ENCODE assay signal across 11 cellular contexts in genomic region chr11:63534895-63535461, GRCh38. TPM values are rescaled to one million over a fixed set of nuclear protein-coding genes. Genes with fewer than 3 reads are reported as not detected.
DNase-seq lines count a peak whose midpoint lies in the region; ATAC-seq and TF ChIP-seq lines count a peak whose summit lies in the region.
"Had no signal": no experiment of that assay in that cellular context is flagged by ENCODE, and none has a peak within 500 bp of the region (broad histone marks: within the 10 kb centered on the region; RNA-seq: fewer than 3 reads in every experiment).

No MANE protein-coding gene starts in this region.

- H3K9me3 ChIP-seq in tibial artery, result no peaks in the 10 kb centered on the region

- H3K27me3 ChIP-seq in tibial artery, result no peaks in the 10 kb centered on the region

- peak overlapping the region; percentile 81 for H3K27ac Mint-ChIP-seq in stimulated activated naive CD8-positive, alpha-beta T cell treated with anti-CD3 and anti-CD28 coated beads, Interleukin-15, Interleukin-2, amounts not matched to agents 100 ng/mL and 50 ng/mL, for 24 hours
- H3K27ac Mint-ChIP-seq in activated naive CD8-positive, alpha-beta T cell treated with anti-CD3 and anti-CD28 coated beads, Interleukin-2, amount 10 ng/mL, durations not matched to agents 7 days and 5 days, result peak overlapping the region; percentile 90

- no peaks in the 10 kb centered on the region for H3K36me3 ChIP-seq in tibial artery

- peaks cover 0 to 51% (median 34%) of the 10 kb centered on the region in 4 donors for H3K4me1 ChIP-seq in tibial artery

- H3K36me3 Mint-ChIP-seq in stimulated activated naive CD8-positive, alpha-beta T cell treated with anti-CD3 and anti-CD28 coated beads, Interleukin-15, Interleukin-2, amounts not matched to agents 100 ng/mL and 50 ng/mL, for 24 hours (ENCODE audit: low read depth), result no peaks in the 10 kb centered on the region
- peaks cover 10% of the 10 kb centered on the region for H3K36me3 Mint-ChIP-seq in activated naive CD8-positive, alpha-beta T cell treated with anti-CD3 and anti-CD28 coated beads, Interleukin-2, amount 10 ng/mL, durations not matched to agents 7 days and 5 days

- TF ChIP-seq CTCF in tibial artery (IDR thresholded peaks at IDR 0.05), result no peak

- H3K4me1 Mint-ChIP-seq in stimulated activated naive CD8-positive, alpha-beta T cell treated with anti-CD3 and anti-CD28 coated beads, Interleukin-15, Interleukin-2, amounts not matched to agents 100 ng/mL and 50 ng/mL, for 24 hours (ENCODE audit: low read depth), result peaks cover 87% of the 10 kb centered on the region
- H3K4me1 Mint-ChIP-seq in activated naive CD8-positive, alpha-beta T cell treated with anti-CD3 and anti-CD28 coated beads, Interleukin-2, amount 10 ng/mL, durations not matched to agents 7 days and 5 days, result peaks cover 61% of the 10 kb centered on the region

- no peaks in the 10 kb centered on the region for H3K9me3 Mint-ChIP-seq in stimulated activated naive CD8-positive, alpha-beta T cell treated with anti-CD3 and anti-CD28 coated beads, Interleukin-15, Interleukin-2, amounts not matched to agents 100 ng/mL and 50 ng/mL, for 24 hours
- no peaks in the 10 kb centered on the region for H3K9me3 Mint-ChIP-seq in activated naive CD8-positive, alpha-beta T cell treated with anti-CD3 and anti-CD28 coated beads, Interleukin-2, amount 10 ng/mL, durations not matched to agents 7 days and 5 days

- H3K27ac ChIP-seq in tibial artery, result no peak overlapping the region
- H3K27ac ChIP-seq: SK-N-MC had no signal

- H3K27me3 Mint-ChIP-seq in stimulated activated naive CD8-positive, alpha-beta T cell treated with anti-CD3 and anti-CD28 coated beads, Interleukin-15, Interleukin-2, amounts not matched to agents 100 ng/mL and 50 ng/mL, for 24 hours, result no peaks in the 10 kb centered on the region
- H3K27me3 Mint-ChIP-seq in activated naive CD8-positive, alpha-beta T cell treated with anti-CD3 and anti-CD28 coated beads, Interleukin-2, amount 10 ng/mL, durations not matched to agents 7 days and 5 days, result no peaks in the 10 kb centered on the region

- no peak overlapping the region for H3K4me3 ChIP-seq in tibial artery
- H3K4me3 ChIP-seq: SK-N-MC had no signal

- ATAC-seq in stimulated activated naive CD8-positive, alpha-beta T cell treated with anti-CD3 and anti-CD28 coated beads, Interleukin-15, Interleukin-2, amounts not matched to agents 100 U/mL and 50 U/mL, for 24 hours, result no peak
- peak; percentile 43 for ATAC-seq in HG03439 (IDR thresholded peaks at IDR 0.05; ENCODE audit: unreplicated experiment)
- ATAC-seq in activated naive CD8-positive, alpha-beta T cell treated with anti-CD3 and anti-CD28 coated beads, Interleukin-2, amount 10 ng/mL, durations not matched to agents 7 days and 5 days (ENCODE audit: low read depth), result no peak

- POLR2A ChIA-PET in activated naive CD8-positive, alpha-beta T cell treated with anti-CD3 and anti-CD28 coated beads, Interleukin-2, amount 10 ng/mL, durations not matched to agents 7 days and 5 days (lab: Charles Lee), result interaction anchor here (4.3 kb wide), 1 partner anchor 17 kb away, joined by 147 read pairs; no protein-coding TSS in a partner anchor

- no peak for DNase-seq in stimulated activated naive CD8-positive, alpha-beta T cell treated with anti-CD3 and anti-CD28 coated beads, Interleukin-15, Interleukin-2, amounts not matched to agents 100 U/mL and 50 U/mL, for 24 hours
- peak; percentile 34 for DNase-seq in activated naive CD8-positive, alpha-beta T cell treated with anti-CD3 and anti-CD28 coated beads, Interleukin-2, amount 10 ng/mL, durations not matched to agents 7 days and 5 days
- DNase-seq in stimulated activated CD4-positive, alpha-beta T cell treated with anti-CD3 and anti-CD28 coated beads, Interleukin-15, amount 100 ng/mL, for 24 hours, result no peak
- DNase-seq in NOMO-1 (lab: John Stamatoyannopoulos, UW; ENCODE audit: unreplicated experiment in 2 of 2), result no peak
- DNase-seq in tibial artery, result no peak
- no peak for DNase-seq in GDM1 (lab: John Stamatoyannopoulos, UW)
- DNase-seq: glutamatergic neuron, NCI-H2107 had no signal

- intact Hi-C loops in tibial artery (cut with DNase I; ENCODE audit: low total_unique reads), result loop anchor here (5.0 kb wide), 1 partner anchor 72 kb away; no protein-coding TSS in a partner anchor

- H3K4me3 Mint-ChIP-seq in stimulated activated naive CD8-positive, alpha-beta T cell treated with anti-CD3 and anti-CD28 coated beads, Interleukin-15, Interleukin-2, amounts not matched to agents 100 ng/mL and 50 ng/mL, for 24 hours, result peak overlapping the region; percentile 64
- H3K4me3 Mint-ChIP-seq in activated naive CD8-positive, alpha-beta T cell treated with anti-CD3 and anti-CD28 coated beads, Interleukin-2, amount 10 ng/mL, durations not matched to agents 7 days and 5 days, result peak overlapping the region; percentile 91

RNA-seq across cellular contexts. Expression of gene PLAAT4, which starts 1.6 kb away (rescaled TPM):
- total RNA-seq in activated naive CD8-positive, alpha-beta T cell treated with anti-CD3 and anti-CD28 coated beads, Interleukin-2, amount 10 ng/mL, durations not matched to agents 7 days and 5 days, result 100 to 1,000 TPM; 156 to 158 TPM

RNA-seq across cellular contexts. Expression of gene PLAAT2, which starts 28.2 kb away (rescaled TPM):
- under 1 TPM in 1 of 2 experiments, not detected in 1; 0.58 TPM for total RNA-seq in activated naive CD8-positive, alpha-beta T cell treated with anti-CD3 and anti-CD28 coated beads, Interleukin-2, amount 10 ng/mL, durations not matched to agents 7 days and 5 days

RNA-seq across cellular contexts. Expression of gene LGALS12, which starts 29.1 kb away (rescaled TPM):
- total RNA-seq in activated naive CD8-positive, alpha-beta T cell treated with anti-CD3 and anti-CD28 coated beads, Interleukin-2, amount 10 ng/mL, durations not matched to agents 7 days and 5 days, result not detected

RNA-seq across cellular contexts. Expression of gene PLAAT5, which starts 44.0 kb away (rescaled TPM):
- total RNA-seq in activated naive CD8-positive, alpha-beta T cell treated with anti-CD3 and anti-CD28 coated beads, Interleukin-2, amount 10 ng/mL, durations not matched to agents 7 days and 5 days, result under 1 TPM; 0.43 to 0.44 TPM
